Comparison of ENCODE assay signal across 16 cellular contexts in genomic region chr12:58349161-58349560, GRCh38.
"Had no signal": no experiment of that assay in that cellular context is flagged by ENCODE, and none has a peak within 500 bp of the region (broad histone marks: within the 10 kb centered on the region; RNA-seq: fewer than 3 reads in every experiment).

No MANE protein-coding gene starts in this region.

- ATAC-seq: activated CD8-positive, alpha-beta memory T cell treated with anti-CD3 and anti-CD28 coated beads, Interleukin-2, amount 10 ng/mL, durations not matched to agents 7 days and 5 days; body of pancreas; gastroesophageal sphincter; upper lobe of right lung had no signal

- DNase-seq: activated CD4-positive, alpha-beta T cell treated with anti-CD3 and anti-CD28 coated beads for 1 hour; activated CD4-positive, alpha-beta T cell treated with anti-CD3 and anti-CD28 coated beads, Interleukin-2, amount 50 U/mL, for 48 hours; activated CD8-positive, alpha-beta memory T cell treated with anti-CD3 and anti-CD28 coated beads, Interleukin-2, amount 10 ng/mL, durations not matched to agents 7 days and 5 days; activated effector memory CD4-positive, alpha-beta T cell treated with Interleukin-2 at 50 U/mL for 16 hours; activated T-cell treated with anti-CD3 and anti-CD28 coated beads, Interleukin-2, amount 50 U/mL, for 1 hour; body of pancreas; effector memory CD4-positive, alpha-beta T cell; midbrain; naive B cell; ovary; stimulated activated CD4-positive, alpha-beta T cell treated with anti-CD3 and anti-CD28 coated beads, Interleukin-12 subunit alpha, Interleukin-12 subunit beta, amount 100 ng/mL, for 4 hours; stimulated activated CD4-positive, alpha-beta T cell treated with anti-CD3 and anti-CD28 coated beads, Interleukin-2, amount 100 ng/mL, for 24 hours; stomach; testis; upper lobe of right lung had no signal
